9 cellular contexts compared by ENCODE assay signal in genomic region chr2:238864207-238865014, GRCh38. TPM values are rescaled to one million over a fixed set of nuclear protein-coding genes. Genes with fewer than 3 reads are reported as not detected.
DNase-seq lines count a peak whose midpoint lies in the region; ATAC-seq, FAIRE-seq and TF ChIP-seq lines count a peak whose summit lies in the region.
"Had no signal": no experiment of that assay in that cellular context is flagged by ENCODE, and none has a peak within 500 bp of the region (broad histone marks: within the 10 kb centered on the region; RNA-seq: fewer than 3 reads in every experiment).

No MANE protein-coding gene starts in this region.

- POLR2A ChIA-PET in endothelial cell of umbilical vein (lab: Charles Lee): no interaction called here

- TF ChIP-seq CTCF in endothelial cell of umbilical vein (IDR thresholded peaks at IDR 0.05; ENCODE audit: extremely low read depth in 1 of 2, insufficient read depth in 1 of 2, low read depth in 1 of 2, low read length in 2 of 2): no peak
- no peak for TF ChIP-seq CTCF in thoracic aorta (IDR thresholded peaks at IDR 0.05)

- no peaks in the 10 kb centered on the region for H3K9me3 ChIP-seq in endothelial cell of umbilical vein (replicated peaks; ENCODE audit: control insufficient read depth, insufficient read depth, low read length)
- H3K9me3 ChIP-seq in muscle layer of duodenum (ENCODE audit: control insufficient read depth in 1 of 2, low read length in 2 of 2): no peaks in the 10 kb centered on the region
- no peaks in the 10 kb centered on the region for H3K9me3 ChIP-seq in thoracic aorta

- H3K9ac ChIP-seq in endothelial cell of umbilical vein (replicated peaks; ENCODE audit: extremely low read depth, insufficient read depth, low read length): peak overlapping the region; percentile 75
- H3K9ac ChIP-seq: BLaER1 treated with 17β-estradiol and CSF1 and Interleukin-3, amounts not matched to agents 10 nM and 100 nM had no signal

- ATAC-seq in thoracic aorta (ENCODE audit: insufficient number of reproducible peaks, low FRiP score, low read depth) (peak; percentile 76), GM21515 (IDR thresholded peaks at IDR 0.05; ENCODE audit: unreplicated experiment) (no peak)

- no peaks in the 10 kb centered on the region for H3K27me3 ChIP-seq in endothelial cell of umbilical vein (ENCODE audit: control insufficient read depth in 2 of 2, insufficient read depth in 2 of 2, low read length in 2 of 2)
- no peaks in the 10 kb centered on the region for H3K27me3 ChIP-seq in muscle layer of duodenum (ENCODE audit: low read depth, low read length)
- H3K27me3 ChIP-seq in thoracic aorta (replicated peaks; ENCODE audit: insufficient read depth): no peaks in the 10 kb centered on the region

- no peaks in the 10 kb centered on the region for H3K9me1 ChIP-seq in endothelial cell of umbilical vein (replicated peaks; ENCODE audit: control insufficient read depth, extremely low read depth, insufficient read depth, low read length)

- H3K79me2 ChIP-seq in endothelial cell of umbilical vein (ENCODE audit: control insufficient read depth, insufficient read depth, low read length): no peaks in the 10 kb centered on the region

- H2AFZ ChIP-seq in endothelial cell of umbilical vein (ENCODE audit: low read depth, low read length): peak overlapping the region; percentile 76

- peak; percentile 100 for FAIRE-seq in endothelial cell of umbilical vein (lab: Jason Lieb, UNC)

- DNase-seq in NCI-H510A treated with DMSO at 0.1 percent for 48 hours (lab: John Stamatoyannopoulos, UW) (peak; percentile 5), NCI-H510A (lab: John Stamatoyannopoulos, UW) (no peak), SHP77 (lab: John Stamatoyannopoulos, UW) (peak; percentile 82 to 87), endothelial cell of umbilical vein (ENCODE audit: low read depth, low spot score) (peak; percentile 96), thoracic aorta (ENCODE audit: low spot score) (peak; percentile 84), cortex of kidney (lab: John Stamatoyannopoulos, UW) (no peak)

- H3K27ac ChIP-seq in endothelial cell of umbilical vein (ENCODE audit: insufficient read depth, low read depth, low read length): peak overlapping the region; percentile 92
- peak overlapping the region; percentile 68 for H3K27ac ChIP-seq in muscle layer of duodenum (ENCODE audit: low read length)
- peak overlapping the region; percentile 91 to 92 for H3K27ac ChIP-seq in thoracic aorta
- H3K27ac ChIP-seq: BLaER1 treated with 17β-estradiol and CSF1 and Interleukin-3, amounts not matched to agents 10 nM and 100 nM had no signal

- TF ChIP-seq POLR2A in endothelial cell of umbilical vein (IDR thresholded peaks at IDR 0.05; ENCODE audit: low read depth, low read length): peak; percentile 49

- intact Hi-C loops in endothelial cell of umbilical vein (cut with micrococcal nuclease): loop anchor here (1.0 to 5.0 kb wide), 5 partner anchors 17 to 538 kb away; partner anchors contain the start of gene HDAC4

- peak overlapping the region; percentile 31 for H3K4me2 ChIP-seq in endothelial cell of umbilical vein (ENCODE audit: insufficient read depth, low read length)

- H4K20me1 ChIP-seq in endothelial cell of umbilical vein (replicated peaks; ENCODE audit: control insufficient read depth, extremely low read depth, insufficient read depth, low read length): no peaks in the 10 kb centered on the region

- dilution Hi-C loops in endothelial cell of umbilical vein (cut with MboI; ENCODE audit: extremely low pct_ligation_motif_present, low sequenced_read_pairs): no loop called here

- H3K36me3 ChIP-seq in endothelial cell of umbilical vein (ENCODE audit: control insufficient read depth in 2 of 2, extremely low read depth in 1 of 2, insufficient read depth in 2 of 2, low read length in 2 of 2) (no peaks in the 10 kb centered on the region), muscle layer of duodenum (ENCODE audit: control insufficient read depth in 1 of 2, insufficient read depth in 2 of 2, low read length in 2 of 2) (no peaks in the 10 kb centered on the region), thoracic aorta (no peaks in the 10 kb centered on the region)
- H3K36me3 ChIP-seq: BLaER1 treated with 17β-estradiol and CSF1 and Interleukin-3, amounts not matched to agents 10 nM and 100 nM had no signal

- no TSS peak for BruUV-seq in endothelial cell of umbilical vein (replicated peaks; lab: Mats Ljungman, UMichigan)

- CTCF ChIA-PET in endothelial cell of umbilical vein (lab: Charles Lee): interaction anchor here (0.6 to 1.7 kb wide), 3 partner anchors 16 to 335 kb away, joined by 3 to 4 read pairs (median 3); partner anchors contain the start of gene TWIST2

- H3K4me3 ChIP-seq in endothelial cell of umbilical vein (replicated peaks in 1 of 3; ENCODE audit: insufficient read depth in 1 of 3, low read depth in 1 of 3, low read length in 3 of 3) (no peak overlapping the region), muscle layer of duodenum (ENCODE audit: low read depth in 1 of 2, low read length in 2 of 2) (peak overlapping the region; percentile 7 to 17), thoracic aorta (peak overlapping the region; percentile 62)
- H3K4me3 ChIP-seq: BLaER1 treated with 17β-estradiol and CSF1 and Interleukin-3, amounts not matched to agents 10 nM and 100 nM had no signal

- peaks cover 19% of the 10 kb centered on the region for H3K4me1 ChIP-seq in endothelial cell of umbilical vein (ENCODE audit: control insufficient read depth, extremely low read depth, insufficient read depth, low read length)
- peaks cover 17 to 44% of the 10 kb centered on the region in 2 donors for H3K4me1 ChIP-seq in muscle layer of duodenum (ENCODE audit: control insufficient read depth in 1 of 2, insufficient read depth in 2 of 2, low read length in 2 of 2)
- H3K4me1 ChIP-seq in thoracic aorta (ENCODE audit: control insufficient read depth in 1 of 2, low read depth in 2 of 2): peaks cover 37 to 64% of the 10 kb centered on the region in 2 donors

TF ChIP-seq in endothelial cell of umbilical vein, 7 proteins besides CTCF, POLR2A, EP300 and RAD21:
- TF ChIP-seq GATA2 (IDR thresholded peaks at IDR 0.05; ENCODE audit: insufficient read depth, insufficient read length, low read depth, low read length): no peak
- TF ChIP-seq POLR2AphosphoS5 (IDR thresholded peaks at IDR 0.05; ENCODE audit: insufficient read depth, low read depth, low read length): peak; percentile 94
- TF ChIP-seq MYC (IDR thresholded peaks at IDR 0.05; ENCODE audit: low read depth, low read length): no peak
- TF ChIP-seq JUN (IDR thresholded peaks at IDR 0.05; ENCODE audit: borderline replicate concordance, insufficient read depth, insufficient read length, low read depth): peak; percentile 89
- TF ChIP-seq FOS (IDR thresholded peaks at IDR 0.05; ENCODE audit: borderline replicate concordance, insufficient read depth, low read length): peak; percentile 99
- peak; percentile 45 for TF ChIP-seq MAX (IDR thresholded peaks at IDR 0.05; ENCODE audit: insufficient read depth, insufficient read length)

RNA-seq across cellular contexts. Expression of gene TWIST2, which starts 16.5 kb away (rescaled TPM):
- 1.2 and 2.3 TPM in 2 replicates for total RNA-seq in endothelial cell of umbilical vein
- 2.7 and 3.4 TPM in 2 replicates for polyA plus RNA-seq in endothelial cell of umbilical vein
- 2.8 TPM in 2 replicates for polyA plus RNA-seq in endothelial cell of umbilical vein (2011; cell fraction: cytosol; rRNA removed)
- 0.95 and 1.5 TPM in 2 replicates for polyA plus RNA-seq in endothelial cell of umbilical vein (2011; cell fraction: nucleus; rRNA removed)
- polyA plus RNA-seq in endothelial cell of umbilical vein (2012): 1.6 and 2.1 TPM in 2 replicates
- polyA minus RNA-seq in endothelial cell of umbilical vein: 0.51 and 1.4 TPM in 2 replicates
- polyA minus RNA-seq in endothelial cell of umbilical vein (2011; cell fraction: cytosol; rRNA and poly(A)+ RNA removed): 4.2 TPM
- polyA minus RNA-seq in endothelial cell of umbilical vein (2011; cell fraction: nucleus; rRNA and poly(A)+ RNA removed): 1.0 and 2.6 TPM in 2 replicates
- 10 to 100 TPM; 41.4 to 62.1 TPM for total RNA-seq in thoracic aorta

Comparison
In these comparisons a context has a peak if more than half of its experiments do, and no peak if none do; other contexts are left out.
1. DNase-seq: peak in NCI-H510A treated with DMSO at 0.1 percent for 48 hours (single experiment), SHP77 (2 of 2), endothelial cell of umbilical vein (single experiment) and thoracic aorta (single experiment); none in NCI-H510A (single experiment) and cortex of kidney (single experiment).
2. H3K4me3 ChIP-seq: peak in muscle layer of duodenum (2 of 2) and thoracic aorta (single experiment); none in endothelial cell of umbilical vein (0 of 3).
3. RNA of gene TWIST2, which starts 16.5 kb away (total RNA-seq): 41.4 to 62.1 TPM in thoracic aorta; 1.2 to 2.3 TPM in endothelial cell of umbilical vein; every median in the first group is over 10 times any median in the second.
4. Peak in every context shown above with its lines, with median percentiles within 50 percentile points of each other: H3K27ac ChIP-seq.